Comparison of ENCODE assay signal across 14 cellular contexts in the genomic region with DNA sequence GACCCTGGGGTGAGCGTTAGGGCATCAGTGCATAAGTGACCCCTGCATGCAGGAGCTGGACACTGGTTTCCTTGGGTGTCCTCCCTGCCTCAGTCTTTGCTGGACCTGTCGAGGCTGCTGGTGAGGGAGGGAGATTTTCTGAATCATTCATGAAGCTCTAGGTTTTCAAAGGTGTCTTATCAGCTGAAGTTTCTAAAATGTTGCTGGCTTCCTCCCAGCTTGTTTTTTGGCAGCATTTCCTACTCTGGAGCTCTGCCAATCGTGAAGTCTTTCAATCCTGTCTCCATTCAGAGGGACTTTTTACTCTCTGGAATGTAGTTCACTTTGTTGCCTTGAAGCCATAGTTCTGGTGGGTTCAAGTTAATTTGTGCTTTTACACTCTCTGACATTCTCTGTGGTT. TPM values are rescaled to one million over a fixed set of nuclear protein-coding genes. Genes with fewer than 3 reads are reported as not detected.
DNase-seq lines count a peak whose midpoint lies in the region; ATAC-seq, FAIRE-seq and TF ChIP-seq lines count a peak whose summit lies in the region.
"Had no signal": no experiment of that assay in that cellular context is flagged by ENCODE, and none has a peak within 500 bp of the region (broad histone marks: within the 10 kb centered on the region; RNA-seq: fewer than 3 reads in every experiment).

No MANE protein-coding gene starts in this region.

- TF ChIP-seq RAD21 in GM12878 (IDR thresholded peaks at IDR 0.05; ENCODE audit: insufficient read depth, low read depth, low read length): no peak

- RAD21 ChIA-PET in GM12878 (lab: Charles Lee; ENCODE audit: unreplicated experiment): no interaction called here

- TF ChIP-seq POLR2A in GM12878 (IDR thresholded peaks at IDR 0.05; ENCODE audit: low read depth, low read length): no peak

- POLR2A ChIA-PET in GM12878 (lab: Charles Lee): interaction anchor here (0.6 kb wide), 1 partner anchor 137 kb away, joined by 3 read pairs; no protein-coding TSS in a partner anchor

- no peak for FAIRE-seq in GM12878 (lab: Jason Lieb, UNC)

- peaks cover 0 to 14% (median 8%) of the 10 kb centered on the region in 9 donors for H3K4me1 ChIP-seq in heart right ventricle
- peaks cover 10% of the 10 kb centered on the region for H3K4me1 ChIP-seq in left ventricle myocardium inferior
- peaks cover 15% of the 10 kb centered on the region for H3K4me1 ChIP-seq in GM12878 (ENCODE audit: control insufficient read depth, insufficient read depth, low read length)
- peaks cover 3% of the 10 kb centered on the region for H3K4me1 ChIP-seq in thymus (ENCODE audit: control insufficient read depth, insufficient read depth, low read length)

- peak in 5 of 8 donors; percentile 26 to 37 (median 31) for ATAC-seq in heart right ventricle
- ATAC-seq in GM12878: no peak
- ATAC-seq in HG03378 (IDR thresholded peaks at IDR 0.05; ENCODE audit: unreplicated experiment): no peak

- in situ Hi-C loops in GM12878 (cut with MboI): no loop called here

- CTCF ChIA-PET in GM12878 (lab: Yijun Ruan, JAX): no interaction called here

- WGBS in heart right ventricle, 2 donors: 2 to 5% methylated on average over 3 of the region's 3 CpGs
- 0% methylated on average over 3 of the region's 3 CpGs for WGBS in GM12878 (ENCODE audit: insufficient coverage, insufficient replicate concordance, low lambda C conversion rate, missing lambda C conversion rate)
- WGBS in thymus: 16% methylated on average over 3 of the region's 3 CpGs

- peak overlapping the region; percentile 33; the same call in 1 of the 2 replicates for H3K4me2 ChIP-seq in GM12878 (ENCODE audit: control insufficient read depth, insufficient read depth)

- intact Hi-C loops in heart right ventricle (cut with DNase I): no loop called here
- intact Hi-C loops in left ventricle myocardium inferior (cut with micrococcal nuclease): no loop called here
- intact Hi-C loops in GM12878 (cut with micrococcal nuclease; ENCODE audit: unreplicated experiment): no loop called here

- H3K9me3 ChIP-seq in heart right ventricle (peaks cover 0 to 11% (median under 1%) of the 10 kb centered on the region in 11 donors), left ventricle myocardium inferior (replicated peaks) (peaks cover 6% of the 10 kb centered on the region), GM12878 (replicated peaks; ENCODE audit: control insufficient read depth, insufficient read depth, low read length) (no peaks in the 10 kb centered on the region), thymus (ENCODE audit: control insufficient read depth) (no peaks in the 10 kb centered on the region)
- H3K9me3 ChIP-seq: esophagus squamous epithelium had no signal

- H3K27me3 ChIP-seq in heart right ventricle (peaks cover 0 to 13% (median 5%) of the 10 kb centered on the region in 7 donors), left ventricle myocardium inferior (ENCODE audit: low read depth) (peaks cover 44% of the 10 kb centered on the region), GM12878 (replicated peaks in 1 of 2; ENCODE audit: control insufficient read depth in 2 of 2, insufficient read depth in 2 of 2, low read length in 1 of 2) (no peaks in the 10 kb centered on the region), thymus (ENCODE audit: control insufficient read depth, insufficient read depth) (no peaks in the 10 kb centered on the region)

- H2AFZ ChIP-seq in GM12878 (ENCODE audit: control insufficient read depth, low read depth, low read length): peak overlapping the region; percentile 62

- TF ChIP-seq CTCF in heart right ventricle (IDR thresholded peaks at IDR 0.05) (no peak), left ventricle myocardium inferior (IDR thresholded peaks at IDR 0.05; ENCODE audit: borderline replicate concordance) (no peak), GM12878 (IDR thresholded peaks at IDR 0.05 in 2 of 3, conservative IDR thresholded peaks at IDR 0.05 in 1 of 3; ENCODE audit: control insufficient read depth in 2 of 3, extremely low read depth in 1 of 3, insufficient read depth in 1 of 3, low read depth in 3 of 3, low read length in 3 of 3) (no peak)

- no peaks in the 10 kb centered on the region for H4K20me1 ChIP-seq in GM12878 (ENCODE audit: control insufficient read depth, insufficient read depth)

- no peak overlapping the region for H3K4me3 ChIP-seq in heart right ventricle
- H3K4me3 ChIP-seq in left ventricle myocardium inferior: no peak overlapping the region
- no peak overlapping the region for H3K4me3 ChIP-seq in GM12878
- no peak overlapping the region for H3K4me3 ChIP-seq in thymus (ENCODE audit: low read length)
- H3K4me3 ChIP-seq: esophagus squamous epithelium, skin epidermis had no signal

- H3K36me3 ChIP-seq in heart right ventricle (no peaks in the 10 kb centered on the region), left ventricle myocardium inferior (no peaks in the 10 kb centered on the region), GM12878 (ENCODE audit: control insufficient read depth in 2 of 2, insufficient read depth in 2 of 2, low read length in 1 of 2) (no peaks in the 10 kb centered on the region), thymus (ENCODE audit: control insufficient read depth, insufficient read depth) (no peaks in the 10 kb centered on the region)
- H3K36me3 ChIP-seq: esophagus squamous epithelium had no signal

- no peak overlapping the region for H3K27ac ChIP-seq in heart right ventricle
- no peak overlapping the region for H3K27ac ChIP-seq in left ventricle myocardium inferior (replicated peaks)
- peak overlapping the region; percentile 33 for H3K27ac ChIP-seq in GM12878 (ENCODE audit: control insufficient read depth, insufficient read depth)
- H3K27ac ChIP-seq in thymus (ENCODE audit: low read depth): peak overlapping the region; percentile 33
- H3K27ac ChIP-seq in substantia nigra (ENCODE audit: low read depth, low read length, poor library complexity, severe bottlenecking): no peak overlapping the region
- H3K27ac ChIP-seq: esophagus squamous epithelium, skin epidermis had no signal

- DNase-seq in heart right ventricle (peak in 1 of 2 donors; percentile 23), left ventricle myocardium inferior (no peak), NCI-H128 (lab: John Stamatoyannopoulos, UW; ENCODE audit: unreplicated experiment) (peak; percentile 45), GM12878 (ENCODE audit: low read depth, low spot score) (no peak), MV-4-11 (lab: John Stamatoyannopoulos, UW) (no peak), substantia nigra (lab: John Stamatoyannopoulos, UW) (no peak)
- DNase-seq: esophagus squamous epithelium, HCEC 1CT, T1000 had no signal

- no TSS peak for BruUV-seq in GM12878 (replicated peaks; lab: Mats Ljungman, UMichigan)

- H3K9ac ChIP-seq in GM12878 (ENCODE audit: control insufficient read depth, insufficient read depth, low read length): no peak overlapping the region

- TF ChIP-seq EP300 in GM12878 (IDR thresholded peaks at IDR 0.05; ENCODE audit: borderline replicate concordance in 1 of 2, control insufficient read depth in 1 of 2, low read depth in 2 of 2, low read length in 2 of 2): no peak

- SMC1A ChIA-PET in GM12878 (lab: Charles Lee; ENCODE audit: uncharacterized antibody, unreplicated experiment): no interaction called here

- no peaks in the 10 kb centered on the region for H3K79me2 ChIP-seq in GM12878 (ENCODE audit: control insufficient read depth, insufficient read depth, low read length)

TF ChIP-seq in GM12878, 131 proteins besides CTCF, POLR2A, EP300 and RAD21 (continues in another document):
- TF ChIP-seq CREB1 (IDR thresholded peaks at IDR 0.05; ENCODE audit: low read depth) (no peak), ZNF384 (IDR thresholded peaks at IDR 0.05; ENCODE audit: borderline replicate concordance, low read depth, low read length) (no peak), SMARCA5 (IDR thresholded peaks at IDR 0.05) (no peak), SREBF1 (IDR thresholded peaks at IDR 0.05; ENCODE audit: low read length) (no peak), NR2C1 (IDR thresholded peaks at IDR 0.05) (no peak), KDM1A (IDR thresholded peaks at IDR 0.05; ENCODE audit: borderline replicate concordance) (no peak)
- TF ChIP-seq, protein P1, sequence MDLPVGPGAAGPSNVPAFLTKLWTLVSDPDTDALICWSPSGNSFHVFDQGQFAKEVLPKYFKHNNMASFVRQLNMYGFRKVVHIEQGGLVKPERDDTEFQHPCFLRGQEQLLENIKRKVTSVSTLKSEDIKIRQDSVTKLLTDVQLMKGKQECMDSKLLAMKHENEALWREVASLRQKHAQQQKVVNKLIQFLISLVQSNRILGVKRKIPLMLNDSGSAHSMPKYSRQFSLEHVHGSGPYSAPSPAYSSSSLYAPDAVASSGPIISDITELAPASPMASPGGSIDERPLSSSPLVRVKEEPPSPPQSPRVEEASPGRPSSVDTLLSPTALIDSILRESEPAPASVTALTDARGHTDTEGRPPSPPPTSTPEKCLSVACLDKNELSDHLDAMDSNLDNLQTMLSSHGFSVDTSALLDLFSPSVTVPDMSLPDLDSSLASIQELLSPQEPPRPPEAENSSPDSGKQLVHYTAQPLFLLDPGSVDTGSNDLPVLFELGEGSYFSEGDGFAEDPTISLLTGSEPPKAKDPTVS (IDR thresholded peaks at IDR 0.05; ENCODE audit: low read depth, low read length): no peak
- TF ChIP-seq, protein P2, sequence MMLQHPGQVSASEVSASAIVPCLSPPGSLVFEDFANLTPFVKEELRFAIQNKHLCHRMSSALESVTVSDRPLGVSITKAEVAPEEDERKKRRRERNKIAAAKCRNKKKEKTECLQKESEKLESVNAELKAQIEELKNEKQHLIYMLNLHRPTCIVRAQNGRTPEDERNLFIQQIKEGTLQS (IDR thresholded peaks at IDR 0.05; ENCODE audit: borderline replicate concordance, extremely low read depth, low read depth, low read length): no peak

RNA-seq across cellular contexts. Expression of a gene that starts 23.8 kb away (rescaled TPM):
- 1 to 10 TPM in 6 of 10 donors, under 1 TPM in 3, not detected in 1; 0.49 to 2.8 (median 1.2) TPM for total RNA-seq in heart right ventricle
- 1 to 10 TPM in 1 of 2 donors, under 1 TPM in 1; 0.39 to 1.0 TPM for polyA plus RNA-seq in heart right ventricle
- total RNA-seq in left ventricle myocardium inferior: 0.47 TPM
- total RNA-seq in GM12878 (2013; cell fraction: nucleolus; rRNA removed): not detected in 2 replicates
- total RNA-seq in GM12878 (2014; rRNA removed): not detected in 2 replicates
- not detected in 2 replicates for total RNA-seq in GM12878 (2014; rRNA removed; fragmentation: Illumina TruSeq; extraction: Trizol)
- total RNA-seq in GM12878 (2021): not detected in 2 replicates
- polyA plus RNA-seq in GM12878 (2011; ENCODE audit: low read depth): not detected
- not detected in 2 replicates for polyA plus RNA-seq in GM12878 (2011; rRNA removed)
- not detected in 2 replicates for polyA plus RNA-seq in GM12878 (2011; cell fraction: cytosol; rRNA removed)
- polyA plus RNA-seq in GM12878 (2011; cell fraction: nucleus; rRNA removed): not detected in 2 replicates
- not detected in 2 replicates for polyA plus RNA-seq in GM12878 (2012)
- not detected in 2 replicates for polyA plus RNA-seq in GM12878 (2014; fragmentation: Illumina TruSeq; extraction: Trizol)
- polyA plus RNA-seq in GM12878 (2014; fragmentation: Nextera tagmentation; extraction: Ambion mirVana): not detected
- polyA plus RNA-seq in GM12878 (2014; rRNA removed): not detected in 2 replicates
- polyA plus RNA-seq in GM12878 (2016; fragmentation: Nextera tagmentation; extraction: Ambion mirVana): not detected
- not detected in 2 replicates for polyA minus RNA-seq in GM12878 (2011; rRNA and poly(A)+ RNA removed)
- polyA minus RNA-seq in GM12878 (2011; cell fraction: cytosol; rRNA and poly(A)+ RNA removed): not detected in 2 replicates
- not detected in 2 replicates for polyA minus RNA-seq in GM12878 (2011; cell fraction: nucleus; rRNA and poly(A)+ RNA removed)
- 1.2 TPM for polyA plus RNA-seq in thymus
- total RNA-seq: activated T-helper 1 cell treated with anti-CD3 and anti-CD28 coated beads, Interleukin-12 subunit alpha, Interleukin-12 subunit beta, Interleukin-2, Interleukin-4 antibody, amounts not matched to agents 30 ng/mL and 10 ng/mL and 1 ng/mL, durations not matched to agents 14 hours and 24 hours and 36 hours had no signal
- polyA plus RNA-seq: CD4-positive, CD25-positive, alpha-beta regulatory T cell had no signal

Comparison
In these comparisons a context has a peak if more than half of its experiments do, and no peak if none do; other contexts are left out.
1. ATAC-seq: peak in heart right ventricle (5 of 8); none in GM12878 (single experiment) and HG03378 (single experiment).
2. H3K27ac ChIP-seq: peak in GM12878 (single experiment) and thymus (single experiment); none in heart right ventricle (0 of 10), left ventricle myocardium inferior (single experiment) and substantia nigra (single experiment).